ENCODE assay signal across 22 cellular contexts in genomic region chr3:129256270-129256669, GRCh38.
"Had no signal": no experiment of that assay in that cellular context is flagged by ENCODE, and none has a peak within 500 bp of the region (broad histone marks: within the 10 kb centered on the region; RNA-seq: fewer than 3 reads in every experiment).

No MANE protein-coding gene starts in this region.

- H3K27me3 Mint-ChIP-seq: activated CD8-positive, alpha-beta T cell treated with anti-CD3 and anti-CD28 coated beads for 36 hours; activated naive CD8-positive, alpha-beta T cell treated with anti-CD3 and anti-CD28 coated beads, Interleukin-2, amount 10 ng/mL, durations not matched to agents 7 days and 5 days had no signal

- DNase-seq: activated CD4-positive, CD25-positive, alpha-beta regulatory T cell; activated CD8-positive, alpha-beta memory T cell treated with anti-CD3 and anti-CD28 coated beads, Interleukin-2, amount 50 U/mL, for 4 hours; activated CD8-positive, alpha-beta T cell treated with anti-CD3 and anti-CD28 coated beads for 36 hours; activated naive CD4-positive, alpha-beta T cell treated with anti-CD3 and anti-CD28 coated beads, Interleukin-2, amount 50 U/mL, for 16 hours; activated naive CD8-positive, alpha-beta T cell treated with anti-CD3 and anti-CD28 coated beads, Interleukin-2, amount 10 ng/mL, durations not matched to agents 7 days and 5 days; activated T-cell treated with anti-CD3 and anti-CD28 coated beads, Interleukin-2, amount 50 U/mL, for 72 hours; anterior cingulate cortex; MM.1S; NCI-H1105; NCI-H1436 treated with DMSO at 0.1 percent for 48 hours; NCI-H187; NCI-H2081; NCI-H510A treated with DMSO at 0.1 percent for 48 hours; NCI-H69; NK-92 treated with Interleukin-12 subunit alpha and Interleukin-12 subunit beta, amount 100 ng/mL, for 24 hours; SJCRH30; SK-N-SH; T-helper 1 cell had no signal

- H3K9me3 Mint-ChIP-seq: activated CD8-positive, alpha-beta T cell treated with anti-CD3 and anti-CD28 coated beads for 36 hours; activated naive CD8-positive, alpha-beta T cell treated with anti-CD3 and anti-CD28 coated beads, Interleukin-2, amount 10 ng/mL, durations not matched to agents 7 days and 5 days; activated T-cell treated with anti-CD3 and anti-CD28 coated beads, Interleukin-2, amount 50 U/mL, for 72 hours had no signal

- H3K9me3 ChIP-seq: adrenal gland, breast epithelium, SJCRH30, SK-N-SH had no signal

- H3K27ac ChIP-seq: adrenal gland, breast epithelium, SJCRH30, VCaP had no signal

- H3K4me3 Mint-ChIP-seq: activated CD8-positive, alpha-beta T cell treated with anti-CD3 and anti-CD28 coated beads for 36 hours; activated naive CD8-positive, alpha-beta T cell treated with anti-CD3 and anti-CD28 coated beads, Interleukin-2, amount 10 ng/mL, durations not matched to agents 7 days and 5 days; activated T-cell treated with anti-CD3 and anti-CD28 coated beads, Interleukin-2, amount 50 U/mL, for 72 hours had no signal

- H3K4me1 ChIP-seq: adrenal gland, breast epithelium, SJCRH30 had no signal

- H3K27ac Mint-ChIP-seq: activated CD8-positive, alpha-beta T cell treated with anti-CD3 and anti-CD28 coated beads for 36 hours; activated naive CD8-positive, alpha-beta T cell treated with anti-CD3 and anti-CD28 coated beads, Interleukin-2, amount 10 ng/mL, durations not matched to agents 7 days and 5 days; activated T-cell treated with anti-CD3 and anti-CD28 coated beads, Interleukin-2, amount 50 U/mL, for 72 hours had no signal

- H3K4me3 ChIP-seq: adrenal gland, breast epithelium, K562, SJCRH30 had no signal

- H3K27me3 ChIP-seq: adrenal gland, breast epithelium, SJCRH30 had no signal

- ATAC-seq: activated CD8-positive, alpha-beta T cell treated with anti-CD3 and anti-CD28 coated beads for 36 hours; activated T-cell treated with anti-CD3 and anti-CD28 coated beads, Interleukin-2, amount 50 U/mL, for 72 hours; K562 had no signal
